9 cellular contexts compared by ENCODE assay signal in genomic region chr10:78977761-78978305, GRCh38.
DNase-seq lines count a peak whose midpoint lies in the region; ATAC-seq and TF ChIP-seq lines count a peak whose summit lies in the region.
"Had no signal": no experiment of that assay in that cellular context is flagged by ENCODE, and none has a peak within 500 bp of the region (broad histone marks: within the 10 kb centered on the region; RNA-seq: fewer than 3 reads in every experiment).

No MANE protein-coding gene starts in this region.

- POLR2A ChIA-PET in Caco-2 (lab: Charles Lee) = no interaction called here

- ATAC-seq in GM19351 (IDR thresholded peaks at IDR 0.05; ENCODE audit: unreplicated experiment) (no peak), HG02763 (IDR thresholded peaks at IDR 0.05; ENCODE audit: unreplicated experiment) (no peak)
- ATAC-seq in activated T-cell treated with anti-CD3 and anti-CD28 coated beads, Interleukin-2, amount 50 U/mL, for 4 hours = no peak

- H3K9me3 Mint-ChIP-seq in Caco-2 (ENCODE audit: unreplicated experiment) = no peaks in the 10 kb centered on the region
- H3K9me3 Mint-ChIP-seq in endodermal cell = no peaks in the 10 kb centered on the region
- no peaks in the 10 kb centered on the region for H3K9me3 Mint-ChIP-seq in activated T-cell treated with anti-CD3 and anti-CD28 coated beads, Interleukin-2, amount 50 U/mL, for 4 hours

- WGBS in endodermal cell (ENCODE audit: insufficient coverage in 1 of 2, insufficient read length in 1 of 2), 2 experiments = 85 to 91% methylated on average over 3 to 6 of the region's 6 CpGs
- 83% methylated on average over 6 of the region's 6 CpGs for WGBS in esophagus muscularis mucosa

- H3K4me3 ChIP-seq in Caco-2 (ENCODE audit: low read depth, low read length) = no peak overlapping the region
- H3K4me3 ChIP-seq in endodermal cell (ENCODE audit: low read length) = no peak overlapping the region
- H3K4me3 ChIP-seq in parathyroid adenoma (ENCODE audit: low read depth, low read length) = peak overlapping the region; percentile 36
- no peak overlapping the region for H3K4me3 ChIP-seq in esophagus muscularis mucosa

- DNase-seq in Caco-2 (no peak), NCI-H226 (peak; percentile 31), endodermal cell (no peak), esophagus muscularis mucosa (ENCODE audit: extremely low spot score) (no peak)
- no peak for DNase-seq in activated T-cell treated with anti-CD3 and anti-CD28 coated beads, Interleukin-2, amount 50 U/mL, for 4 hours

- TF ChIP-seq EP300 in esophagus muscularis mucosa (IDR thresholded peaks at IDR 0.05) = no peak

- H3K9ac ChIP-seq in endodermal cell (ENCODE audit: extremely low read depth, low read length, poor library complexity, severe bottlenecking) (no peak overlapping the region), parathyroid adenoma (no peak overlapping the region)

- peak overlapping the region; percentile 64 for H3K4me2 ChIP-seq in parathyroid adenoma (ENCODE audit: low read length)

- H3K27me3 ChIP-seq in Caco-2 (replicated peaks; ENCODE audit: control insufficient read depth, insufficient read depth, low read length) (no peaks in the 10 kb centered on the region), endodermal cell (ENCODE audit: control insufficient read depth, insufficient read depth, low read length, poor library complexity, severe bottlenecking) (no peaks in the 10 kb centered on the region), parathyroid adenoma (ENCODE audit: control insufficient read depth, insufficient read depth, low read length) (no peaks in the 10 kb centered on the region), esophagus muscularis mucosa (no peaks in the 10 kb centered on the region)

- TF ChIP-seq POLR2A in esophagus muscularis mucosa (IDR thresholded peaks at IDR 0.05; ENCODE audit: low read depth) = no peak

- H3K4me3 Mint-ChIP-seq in Caco-2 (ENCODE audit: unreplicated experiment) = no peak overlapping the region
- no peak overlapping the region for H3K4me3 Mint-ChIP-seq in endodermal cell
- no peak overlapping the region for H3K4me3 Mint-ChIP-seq in activated T-cell treated with anti-CD3 and anti-CD28 coated beads, Interleukin-2, amount 50 U/mL, for 4 hours

- peak overlapping the region; percentile 67 for H3K27ac Mint-ChIP-seq in Caco-2 (ENCODE audit: unreplicated experiment)
- H3K27ac Mint-ChIP-seq in endodermal cell = no peak overlapping the region

- peak overlapping the region; percentile 54 for H2AFZ ChIP-seq in parathyroid adenoma

- intact Hi-C loops in Caco-2 (cut with micrococcal nuclease; ENCODE audit: unreplicated experiment) (loop anchor here (10.0 kb wide), 1 partner anchor 523 kb away; no protein-coding TSS in a partner anchor), esophagus muscularis mucosa (cut with DNase I) (loop anchor here (10.0 kb wide), 1 partner anchor 217 kb away; no protein-coding TSS in a partner anchor)

- CTCF ChIA-PET in Caco-2 (lab: Charles Lee) = no interaction called here

- H3K4me1 ChIP-seq in Caco-2 (peaks cover 12% of the 10 kb centered on the region), endodermal cell (ENCODE audit: control insufficient read depth, insufficient read depth, low read length) (peaks cover 13% of the 10 kb centered on the region), parathyroid adenoma (peaks cover 79% of the 10 kb centered on the region), esophagus muscularis mucosa (peaks cover 35 to 58% (median 41%) of the 10 kb centered on the region in 4 donors)

- H3K4me1 Mint-ChIP-seq in Caco-2 (ENCODE audit: low read depth, unreplicated experiment) (peaks cover 13% of the 10 kb centered on the region), endodermal cell (peaks cover 38% of the 10 kb centered on the region)
- peaks cover 36% of the 10 kb centered on the region for H3K4me1 Mint-ChIP-seq in activated T-cell treated with anti-CD3 and anti-CD28 coated beads, Interleukin-2, amount 50 U/mL, for 4 hours (ENCODE audit: low read depth)

- H3K36me3 ChIP-seq in Caco-2 (ENCODE audit: control insufficient read depth, insufficient read depth, low read length) = no peaks in the 10 kb centered on the region
- H3K36me3 ChIP-seq in endodermal cell (ENCODE audit: control insufficient read depth, insufficient read depth, low read length) = no peaks in the 10 kb centered on the region
- no peaks in the 10 kb centered on the region for H3K36me3 ChIP-seq in parathyroid adenoma (ENCODE audit: control insufficient read depth, insufficient read depth, low read length)
- H3K36me3 ChIP-seq in esophagus muscularis mucosa = no peaks in the 10 kb centered on the region
- H3K36me3 ChIP-seq: neutrophil had no signal

- BruUV-seq in Caco-2 (replicated peaks; lab: Mats Ljungman, UMichigan) = no TSS peak

- no peaks in the 10 kb centered on the region for H3K9me3 ChIP-seq in Caco-2
- H3K9me3 ChIP-seq in endodermal cell (ENCODE audit: control insufficient read depth, low read length) = no peaks in the 10 kb centered on the region
- no peaks in the 10 kb centered on the region for H3K9me3 ChIP-seq in parathyroid adenoma (ENCODE audit: control insufficient read depth, low read length)
- no peaks in the 10 kb centered on the region for H3K9me3 ChIP-seq in esophagus muscularis mucosa
- H3K9me3 ChIP-seq: neutrophil had no signal

- no peaks in the 10 kb centered on the region for H3K79me2 ChIP-seq in parathyroid adenoma

- H3K27me3 Mint-ChIP-seq in Caco-2 (ENCODE audit: insufficient read depth, unreplicated experiment) (no peaks in the 10 kb centered on the region), endodermal cell (ENCODE audit: insufficient read depth) (peaks cover 6% of the 10 kb centered on the region)
- H3K27me3 Mint-ChIP-seq in activated T-cell treated with anti-CD3 and anti-CD28 coated beads, Interleukin-2, amount 50 U/mL, for 4 hours (ENCODE audit: low read depth) = no peaks in the 10 kb centered on the region

- H3K36me3 Mint-ChIP-seq in Caco-2 (ENCODE audit: insufficient read depth, unreplicated experiment) = no peaks in the 10 kb centered on the region
- H3K36me3 Mint-ChIP-seq in endodermal cell (ENCODE audit: low read depth) = no peaks in the 10 kb centered on the region
- no peaks in the 10 kb centered on the region for H3K36me3 Mint-ChIP-seq in activated T-cell treated with anti-CD3 and anti-CD28 coated beads, Interleukin-2, amount 50 U/mL, for 4 hours (ENCODE audit: insufficient read depth)

- no peak for TF ChIP-seq CTCF in Caco-2 (IDR thresholded peaks at IDR 0.05; ENCODE audit: insufficient read depth in 1 of 2, low read depth in 1 of 2, low read length in 1 of 2, severe bottlenecking in 1 of 2, unreplicated experiment in 1 of 2)
- TF ChIP-seq CTCF in endodermal cell (conservative IDR thresholded peaks at IDR 0.05) = no peak
- no peak for TF ChIP-seq CTCF in parathyroid adenoma (IDR thresholded peaks at IDR 0.05)
- TF ChIP-seq CTCF in esophagus muscularis mucosa (IDR thresholded peaks at IDR 0.05) = no peak

- H3K27ac ChIP-seq in endodermal cell (ENCODE audit: low read depth, low read length) (peak overlapping the region; percentile 29), parathyroid adenoma (peak overlapping the region; percentile 99), esophagus muscularis mucosa (replicated peaks in 1 of 4) (peak overlapping the region in 1 of 4 donors; percentile 4)
- H3K27ac ChIP-seq: neutrophil had no signal
